In the genomic region with DNA sequence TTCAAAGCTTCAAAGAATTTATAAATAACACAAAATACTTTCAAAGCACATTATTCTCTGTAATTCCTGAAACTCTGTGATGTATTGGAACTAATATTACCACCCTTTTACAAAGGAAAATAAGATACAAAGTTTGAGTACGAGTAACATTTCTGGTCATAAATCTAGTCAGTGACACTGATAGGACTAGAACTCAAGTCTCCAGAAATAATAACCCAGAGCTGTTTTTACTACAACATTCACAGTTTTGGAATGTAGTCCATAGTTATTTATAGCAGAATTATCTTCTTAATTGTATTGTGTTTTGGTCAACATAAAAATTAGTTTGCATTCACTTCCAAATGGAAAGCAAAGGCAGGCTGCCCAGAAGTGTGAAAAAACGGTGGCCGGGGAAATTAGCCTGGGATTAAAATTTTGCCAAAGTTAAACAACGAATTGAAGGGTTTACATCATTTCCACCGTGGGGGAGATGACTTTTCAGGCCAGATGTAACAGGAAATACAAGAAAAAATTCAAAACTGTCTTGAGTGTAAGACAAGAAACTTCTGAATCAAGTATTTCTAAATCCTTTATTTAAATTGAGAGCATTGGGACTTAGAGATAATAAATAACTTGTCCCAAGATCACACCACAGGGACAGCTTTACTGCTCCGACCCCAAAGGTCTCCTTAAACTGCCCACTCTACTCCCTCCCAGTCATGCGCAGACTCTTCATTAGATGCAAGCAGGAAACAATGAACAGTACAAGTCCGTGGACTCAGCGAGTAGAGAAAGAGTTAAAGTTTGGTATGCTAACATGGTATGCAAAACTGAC, we compare ENCODE assay signal across 8 cellular contexts.
A peak's percentile ranks its signal among the peaks of the same experiment; 100 is the strongest.
DNase-seq lines count a peak whose midpoint lies in the region; ATAC-seq and TF ChIP-seq lines count a peak whose summit lies in the region.

No MANE protein-coding gene starts in this region.

- ATAC-seq in GM18511 (IDR thresholded peaks at IDR 0.05; ENCODE audit: unreplicated experiment) (peak; percentile 17), HG03196 (IDR thresholded peaks at IDR 0.05; ENCODE audit: unreplicated experiment) (peak; percentile 29), HG03571 (IDR thresholded peaks at IDR 0.05; ENCODE audit: unreplicated experiment) (no peak)

- WGBS in spleen, 5 donors = 18 to 25% (median 22%) methylated on average over 9 of the region's 9 CpGs

- H3K4me3 Mint-ChIP-seq in activated T-helper 1 cell treated with anti-CD3 and anti-CD28 coated beads, Interleukin-12 subunit alpha, Interleukin-12 subunit beta, Interleukin-2, Interleukin-4 antibody, amounts not matched to agents 30 ng/mL and 10 ng/mL and 1 ng/mL, durations not matched to agents 14 hours and 24 hours and 36 hours = peak overlapping the region; percentile 86

- H3K36me3 ChIP-seq in spleen = no peaks in the 10 kb centered on the region

- peak overlapping the region; percentile 86 to 97 (median 95) for H3K4me3 ChIP-seq in spleen

- no peak for DNase-seq in activated T-helper 1 cell treated with anti-CD3 and anti-CD28 coated beads, Interleukin-12 subunit alpha, Interleukin-12 subunit beta, Interleukin-2, Interleukin-4 antibody, amounts not matched to agents 30 ng/mL and 10 ng/mL and 1 ng/mL, durations not matched to agents 14 hours and 24 hours and 36 hours (ENCODE audit: low spot score)
- DNase-seq in hepatic stellate cell (ENCODE audit: low spot score) = peak; percentile 69
- no peak for DNase-seq in spleen
- no peak for DNase-seq in NCI-H1105 treated with DMSO at 0.1 percent for 48 hours (lab: John Stamatoyannopoulos, UW)

- H3K4me1 Mint-ChIP-seq in activated T-helper 1 cell treated with anti-CD3 and anti-CD28 coated beads, Interleukin-12 subunit alpha, Interleukin-12 subunit beta, Interleukin-2, Interleukin-4 antibody, amounts not matched to agents 30 ng/mL and 10 ng/mL and 1 ng/mL, durations not matched to agents 14 hours and 24 hours and 36 hours (ENCODE audit: low read depth) = peaks cover 20% of the 10 kb centered on the region

- H3K9me3 Mint-ChIP-seq in activated T-helper 1 cell treated with anti-CD3 and anti-CD28 coated beads, Interleukin-12 subunit alpha, Interleukin-12 subunit beta, Interleukin-2, Interleukin-4 antibody, amounts not matched to agents 30 ng/mL and 10 ng/mL and 1 ng/mL, durations not matched to agents 14 hours and 24 hours and 36 hours = no peaks in the 10 kb centered on the region

- peaks cover 0 to 46% (median 34%) of the 10 kb centered on the region in 6 donors for H3K4me1 ChIP-seq in spleen

- intact Hi-C loops in activated T-helper 1 cell treated with anti-CD3 and anti-CD28 coated beads, Interleukin-12 subunit alpha, Interleukin-12 subunit beta, Interleukin-2, Interleukin-4 antibody, amounts not matched to agents 30 ng/mL and 10 ng/mL and 1 ng/mL, durations not matched to agents 14 hours and 24 hours and 36 hours (cut with micrococcal nuclease) = loop anchor here (2.0 to 10.0 kb wide), 4 partner anchors 65 to 343 kb away; partner anchors contain the start of gene VGLL4
- intact Hi-C loops in spleen (cut with DNase I; ENCODE audit: low total_unique reads) = no loop called here

- no peaks in the 10 kb centered on the region for H3K36me3 Mint-ChIP-seq in activated T-helper 1 cell treated with anti-CD3 and anti-CD28 coated beads, Interleukin-12 subunit alpha, Interleukin-12 subunit beta, Interleukin-2, Interleukin-4 antibody, amounts not matched to agents 30 ng/mL and 10 ng/mL and 1 ng/mL, durations not matched to agents 14 hours and 24 hours and 36 hours (ENCODE audit: low read depth)

- no peak for TF ChIP-seq POLR2A in spleen (IDR thresholded peaks at IDR 0.05)

- H3K9me3 ChIP-seq in spleen = no peaks in the 10 kb centered on the region

- H3K27ac Mint-ChIP-seq in activated T-helper 1 cell treated with anti-CD3 and anti-CD28 coated beads, Interleukin-12 subunit alpha, Interleukin-12 subunit beta, Interleukin-2, Interleukin-4 antibody, amounts not matched to agents 30 ng/mL and 10 ng/mL and 1 ng/mL, durations not matched to agents 14 hours and 24 hours and 36 hours = no peak overlapping the region

- peaks cover 26% of the 10 kb centered on the region for H3K27me3 Mint-ChIP-seq in activated T-helper 1 cell treated with anti-CD3 and anti-CD28 coated beads, Interleukin-12 subunit alpha, Interleukin-12 subunit beta, Interleukin-2, Interleukin-4 antibody, amounts not matched to agents 30 ng/mL and 10 ng/mL and 1 ng/mL, durations not matched to agents 14 hours and 24 hours and 36 hours (ENCODE audit: insufficient read depth)

- peak overlapping the region; percentile 98 for H3K27ac ChIP-seq in 22Rv1
- peak overlapping the region; percentile 84 to 96 (median 90) for H3K27ac ChIP-seq in spleen

- H3K27me3 ChIP-seq in spleen (replicated peaks in 1 of 7) = peaks cover 0 to 22% (median 0%) of the 10 kb centered on the region in 7 donors

- TF ChIP-seq CTCF in 22Rv1 (IDR thresholded peaks at IDR 0.05) (no peak), spleen (IDR thresholded peaks at IDR 0.05 in 8 of 11, conservative IDR thresholded peaks at IDR 0.05 in 3 of 11) (no peak)
